ENCODE assay signal across 1 cellular context in the genomic region with DNA sequence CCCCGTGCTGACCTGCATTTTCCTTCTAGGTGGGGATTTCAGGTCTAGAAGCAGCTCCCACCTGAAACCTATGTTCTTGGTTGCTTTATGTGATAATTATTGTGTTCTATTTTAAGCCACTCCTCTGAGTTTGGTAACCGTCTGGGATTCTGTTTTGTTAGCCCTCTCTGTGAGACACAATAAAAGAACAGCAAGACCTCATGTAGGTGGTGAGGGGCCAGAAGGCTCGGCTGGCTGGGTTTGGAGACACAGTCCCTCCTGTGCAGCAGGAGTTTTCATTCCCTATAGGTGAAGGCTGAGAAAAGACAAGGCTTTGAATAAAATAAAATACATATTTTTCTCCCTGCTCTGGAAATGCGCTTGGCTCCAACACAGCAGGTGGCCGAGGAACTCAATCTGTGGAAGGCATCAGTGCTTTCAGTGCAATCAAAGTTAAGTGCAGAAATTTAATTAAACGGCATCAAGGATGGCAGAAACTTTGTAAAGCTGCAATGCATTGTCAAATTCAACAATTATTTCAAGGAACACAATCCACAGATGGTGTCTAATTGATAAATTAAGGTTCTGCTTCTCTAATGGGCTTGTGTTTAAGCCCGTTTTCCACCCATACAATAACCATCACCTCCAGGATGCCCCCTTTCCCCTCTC.
TF ChIP-seq lines count a peak whose summit lies in the region.

No MANE protein-coding gene starts in this region.

TF ChIP-seq in SK-N-SH, 30 proteins besides CTCF, POLR2A, EP300 and RAD21 (continued from another document):
- TF ChIP-seq, protein P1, sequence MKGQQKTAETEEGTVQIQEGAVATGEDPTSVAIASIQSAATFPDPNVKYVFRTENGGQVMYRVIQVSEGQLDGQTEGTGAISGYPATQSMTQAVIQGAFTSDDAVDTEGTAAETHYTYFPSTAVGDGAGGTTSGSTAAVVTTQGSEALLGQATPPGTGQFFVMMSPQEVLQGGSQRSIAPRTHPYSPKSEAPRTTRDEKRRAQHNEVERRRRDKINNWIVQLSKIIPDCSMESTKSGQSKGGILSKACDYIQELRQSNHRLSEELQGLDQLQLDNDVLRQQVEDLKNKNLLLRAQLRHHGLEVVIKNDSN (IDR thresholded peaks at IDR 0.05; ENCODE audit: borderline replicate concordance, low read depth): no peak
- no peak for TF ChIP-seq MEF2A (IDR thresholded peaks at IDR 0.05; ENCODE audit: borderline replicate concordance, low read depth)
- no peak for TF ChIP-seq FOXM1 (IDR thresholded peaks at IDR 0.05; ENCODE audit: low read depth)
- peak; percentile 38; the same call in 1 of the 2 replicates for TF ChIP-seq MXI1 (IDR thresholded peaks at IDR 0.05; ENCODE audit: low read depth, low read length)
